ENCODE assay signal across 13 cellular contexts in genomic region chr13:97340399-97340798, GRCh38.
DNase-seq lines count a peak whose midpoint lies in the region; ATAC-seq, FAIRE-seq and TF ChIP-seq lines count a peak whose summit lies in the region.
"Had no signal": no experiment of that assay in that cellular context is flagged by ENCODE, and none has a peak within 500 bp of the region (broad histone marks: within the 10 kb centered on the region; RNA-seq: fewer than 3 reads in every experiment).

No MANE protein-coding gene starts in this region.

- H3K36me3 Mint-ChIP-seq in activated T-helper 17 cell treated with anti-CD3 and anti-CD28 coated beads, Interleukin-2, amount 50 U/mL, for 72 hours (ENCODE audit: low read depth): peaks cover 26% of the 10 kb centered on the region
- H3K36me3 Mint-ChIP-seq in progenitor cell of endocrine pancreas (ENCODE audit: insufficient read depth): peaks cover 13% of the 10 kb centered on the region
- H3K36me3 Mint-ChIP-seq: natural killer cell had no signal

- peak overlapping the region; percentile 9 for H3K4me3 Mint-ChIP-seq in activated T-helper 17 cell treated with anti-CD3 and anti-CD28 coated beads, Interleukin-2, amount 50 U/mL, for 72 hours
- H3K4me3 Mint-ChIP-seq in progenitor cell of endocrine pancreas (ENCODE audit: low read depth): no peak overlapping the region
- H3K4me3 Mint-ChIP-seq: natural killer cell had no signal

- H3K27me3 Mint-ChIP-seq in activated T-helper 17 cell treated with anti-CD3 and anti-CD28 coated beads, Interleukin-2, amount 50 U/mL, for 72 hours: no peaks in the 10 kb centered on the region
- H3K27me3 Mint-ChIP-seq in progenitor cell of endocrine pancreas: no peaks in the 10 kb centered on the region

- peak; percentile 45 for ATAC-seq in HG02642 (IDR thresholded peaks at IDR 0.05; ENCODE audit: poor library complexity, unreplicated experiment)
- ATAC-seq in activated T-helper 17 cell treated with anti-CD3 and anti-CD28 coated beads, Interleukin-2, amount 50 U/mL, for 72 hours (replicated peaks): no peak
- ATAC-seq: natural killer cell had no signal

- peaks cover 3% of the 10 kb centered on the region for H3K4me1 Mint-ChIP-seq in activated T-helper 17 cell treated with anti-CD3 and anti-CD28 coated beads, Interleukin-2, amount 50 U/mL, for 72 hours
- H3K4me1 Mint-ChIP-seq in progenitor cell of endocrine pancreas (ENCODE audit: low read depth): peaks cover 31% of the 10 kb centered on the region
- H3K4me1 Mint-ChIP-seq: natural killer cell had no signal

- FAIRE-seq in GM18507 (lab: Jason Lieb, UNC): peak; percentile 33
- FAIRE-seq: endothelial cell of umbilical vein had no signal

- in situ Hi-C loops in GM13976 (cut with MboI; ENCODE audit: low sequenced_read_pairs, unreplicated experiment) (no loop called here), ACHN (cut with HindIII; ENCODE audit: low pct_ligation_motif_present, low pct_unique_long_range_greater_than_20kb, low sequenced_read_pairs) (no loop called here)

- H3K27ac Mint-ChIP-seq in activated T-helper 17 cell treated with anti-CD3 and anti-CD28 coated beads, Interleukin-2, amount 50 U/mL, for 72 hours: no peak overlapping the region
- H3K27ac Mint-ChIP-seq in progenitor cell of endocrine pancreas: peak overlapping the region; percentile 26

- TF ChIP-seq CTCF in progenitor cell of endocrine pancreas (IDR thresholded peaks at IDR 0.05; ENCODE audit: unreplicated experiment) (no peak), GM13976 (IDR thresholded peaks at IDR 0.05; ENCODE audit: borderline replicate concordance, control extremely low read depth, extremely low read depth, insufficient read depth, missing control alignments) (no peak)

- H3K9me3 Mint-ChIP-seq in activated T-helper 17 cell treated with anti-CD3 and anti-CD28 coated beads, Interleukin-2, amount 50 U/mL, for 72 hours: no peaks in the 10 kb centered on the region
- H3K9me3 Mint-ChIP-seq in progenitor cell of endocrine pancreas (ENCODE audit: low read depth): peaks cover 3% of the 10 kb centered on the region
- H3K9me3 Mint-ChIP-seq: natural killer cell had no signal

- no peak for DNase-seq in GM18507 (ENCODE audit: extremely low spot score, insufficient read length, low read depth)
- DNase-seq in progenitor cell of endocrine pancreas (ENCODE audit: low spot score, unreplicated experiment): no peak
- no peak for DNase-seq in NCI-H2107 treated with DMSO at 0.1 percent for 48 hours (lab: John Stamatoyannopoulos, UW; ENCODE audit: unreplicated experiment)
- DNase-seq in stimulated activated CD8-positive, alpha-beta memory T cell treated with anti-CD3 and anti-CD28 coated beads, Interleukin-4, amount 100 ng/mL, for 48 hours: no peak
- no peak for DNase-seq in GM13976 (ENCODE audit: low spot score)
- DNase-seq in ACHN: no peak
- DNase-seq: activated T-cell treated with anti-CD3 and anti-CD28 coated beads, Interleukin-2, amount 50 U/mL, for 48 hours; MV-4-11; natural killer cell; NCI-H510A had no signal
